Comparison of ENCODE assay signal across 8 cellular contexts in the genomic region with DNA sequence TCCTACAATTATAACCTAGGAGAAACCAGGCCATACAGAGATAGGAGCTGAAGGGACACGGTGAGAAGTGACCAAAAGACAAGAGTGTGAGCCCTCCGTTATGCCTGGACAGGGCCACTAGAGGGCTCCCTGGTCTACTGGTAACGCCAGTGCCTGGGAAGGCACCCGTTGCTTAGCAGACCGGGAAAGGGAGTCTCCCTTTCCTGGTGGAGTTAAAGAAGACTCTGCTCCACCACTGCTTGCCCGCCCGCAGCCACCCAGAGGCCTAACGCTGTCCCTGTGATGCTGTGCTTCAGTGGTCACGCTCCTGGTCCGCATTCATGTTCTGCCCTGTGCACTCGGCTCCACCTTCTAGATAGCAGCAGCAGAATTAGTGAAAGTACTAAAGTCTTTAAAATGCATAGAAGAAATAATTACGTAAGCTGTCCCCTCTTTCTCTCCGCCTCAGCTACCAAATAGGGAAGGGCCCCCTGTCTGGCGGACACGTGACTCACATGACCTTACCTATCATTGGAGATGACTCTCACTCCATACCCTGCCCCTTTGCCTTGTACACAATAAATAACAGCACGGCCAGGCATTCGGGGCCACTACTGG. TPM values are rescaled to one million over a fixed set of nuclear protein-coding genes. Genes with fewer than 3 reads are reported as not detected.
A peak's percentile ranks its signal among the peaks of the same experiment; 100 is the strongest.
DNase-seq lines count a peak whose midpoint lies in the region; ATAC-seq, FAIRE-seq and TF ChIP-seq lines count a peak whose summit lies in the region.

No MANE protein-coding gene starts in this region.

- H3K27ac ChIP-seq in SU-DHL-6 (ENCODE audit: low read depth, low read length) (no peak overlapping the region), heart right ventricle (no peak overlapping the region)

- H3K27me3 ChIP-seq in SU-DHL-6 (ENCODE audit: low read length), result no peaks in the 10 kb centered on the region
- peaks cover 11% of the 10 kb centered on the region for H3K27me3 ChIP-seq in adipocyte (replicated peaks; ENCODE audit: control insufficient read depth, insufficient read depth, low read length)
- H3K27me3 ChIP-seq in heart right ventricle, result peaks cover 0 to 7% (median 5%) of the 10 kb centered on the region in 7 donors

- H3K9me2 ChIP-seq in SU-DHL-6 (replicated peaks; ENCODE audit: insufficient read depth, low read length), result no peaks in the 10 kb centered on the region

- H3K9me3 ChIP-seq in SU-DHL-6 (ENCODE audit: insufficient read depth, low read length) (no peaks in the 10 kb centered on the region), adipocyte (ENCODE audit: control insufficient read depth, low read length) (no peaks in the 10 kb centered on the region), heart right ventricle (no peaks in the 10 kb centered on the region)

- H3K79me2 ChIP-seq in SU-DHL-6 (ENCODE audit: insufficient read depth, low read length), result no peaks in the 10 kb centered on the region

- peak overlapping the region; percentile 38; the same call in 1 of the 2 replicates for H3K9ac ChIP-seq in SU-DHL-6 (ENCODE audit: low read length)
- peak overlapping the region; percentile 21 for H3K9ac ChIP-seq in adipocyte (ENCODE audit: low read length)

- no peaks in the 10 kb centered on the region for H3K36me3 ChIP-seq in SU-DHL-6 (ENCODE audit: low read length)
- H3K36me3 ChIP-seq in adipocyte (ENCODE audit: control insufficient read depth, insufficient read depth, low read length, severe bottlenecking), result no peaks in the 10 kb centered on the region
- no peaks in the 10 kb centered on the region for H3K36me3 ChIP-seq in heart right ventricle

- peak; percentile 75 to 90 (median 83) for ATAC-seq in heart right ventricle

- H3K4me3 ChIP-seq in SU-DHL-6 (ENCODE audit: insufficient read depth, low read length, poor library complexity, severe bottlenecking), result peak overlapping the region; percentile 30
- H3K4me3 ChIP-seq in adipocyte (ENCODE audit: low read length), result peak overlapping the region; percentile 44
- peak overlapping the region in 6 of 10 donors; percentile 25 to 39 (median 34) for H3K4me3 ChIP-seq in heart right ventricle

- H3K4me2 ChIP-seq in SU-DHL-6 (ENCODE audit: low read depth, low read length, poor library complexity, severe bottlenecking), result peak overlapping the region; percentile 59

- H3K4me1 ChIP-seq in adipocyte (ENCODE audit: control insufficient read depth, insufficient read depth, low read length) (no peaks in the 10 kb centered on the region), heart right ventricle (peaks cover 0 to 8% (median 4%) of the 10 kb centered on the region in 9 donors)

- FAIRE-seq in GM19239 (lab: Jason Lieb, UNC), result peak; percentile 80

- H3F3A ChIP-seq in SU-DHL-6 (ENCODE audit: insufficient read depth), result no peaks in the 10 kb centered on the region

- H2AFZ ChIP-seq in SU-DHL-6 (ENCODE audit: low read depth, low read length, severe bottlenecking), result peak overlapping the region; percentile 62

- no peaks in the 10 kb centered on the region for H4K20me1 ChIP-seq in SU-DHL-6 (ENCODE audit: low read depth, low read length)

- DNase-seq in AG08395 (ENCODE audit: low spot score) (peak; percentile 79), GM19239 (ENCODE audit: insufficient read length, low spot score) (no peak), NCI-H1105 (lab: John Stamatoyannopoulos, UW) (peak; percentile 77), adipocyte (ENCODE audit: low read depth) (peak; percentile 95), heart right ventricle (peak; percentile 77 to 87), posterior cingulate gyrus (peak; percentile 74 to 97 (median 87)), ureter (ENCODE audit: low spot score) (peak; percentile 86)

- intact Hi-C loops in heart right ventricle (cut with DNase I), result loop anchor here in 5 of 10 donors (2.0 to 10.0 kb wide), 5 partner anchors 48 to 418 kb away; a partner anchor contains a TSS
- intact Hi-C loops in posterior cingulate gyrus (cut with DNase I), result loop anchor here (5.0 kb wide), 1 partner anchor 66 kb away; no protein-coding TSS in a partner anchor

- TF ChIP-seq CTCF in SU-DHL-6 (IDR thresholded peaks at IDR 0.05; ENCODE audit: insufficient read depth, low read length, poor library complexity, severe bottlenecking) (peak; percentile 92), heart right ventricle (IDR thresholded peaks at IDR 0.05) (peak; percentile 50 to 96 (median 86))

- WGBS in heart right ventricle, 2 donors, result 19 to 20% methylated on average over 17 of the region's 17 CpGs

RNA-seq across cellular contexts. Expression of a gene that starts 32.5 kb away (rescaled TPM):
- 10 to 100 TPM; 38.8 to 78.4 (median 46.6) TPM for total RNA-seq in heart right ventricle
- polyA plus RNA-seq in heart right ventricle, result 10 to 100 TPM; 29.3 to 92.4 TPM
- 143 TPM for total RNA-seq in ureter

RNA-seq across cellular contexts. Expression of a gene that starts 34.8 kb away (rescaled TPM):
- under 1 TPM in 1 of 10 donors, not detected in 9; 0.11 TPM for total RNA-seq in heart right ventricle
- under 1 TPM; 0.01 to 0.15 TPM for polyA plus RNA-seq in heart right ventricle
- 2.6 TPM for total RNA-seq in ureter
